ENCODE assay signal across 1 cellular context in genomic region chr14:33359288-33359881, GRCh38.
TF ChIP-seq lines count a peak whose summit lies in the region.

No MANE protein-coding gene starts in this region.

TF ChIP-seq in K562, 482 proteins besides CTCF, POLR2A, EP300 and RAD21 (continued from another document and continues in another):
- TF ChIP-seq ZNF592 (IDR thresholded peaks at IDR 0.05) = no peak
- no peak for TF ChIP-seq E4F1 (CRISPR knock-in tag; IDR thresholded peaks at IDR 0.05; ENCODE audit: borderline replicate concordance)
- TF ChIP-seq ZNF316 (IDR thresholded peaks at IDR 0.05) = peak; percentile 45; the same call in 1 of the 2 replicates
- TF ChIP-seq MCM2 (IDR thresholded peaks at IDR 0.05; ENCODE audit: low read depth) = no peak
- TF ChIP-seq LEF1 (IDR thresholded peaks at IDR 0.05) = peak; percentile 67
- TF ChIP-seq PRDM10 (IDR thresholded peaks at IDR 0.05; ENCODE audit: partially characterized antibody) = peak; percentile 90
- TF ChIP-seq NELFE (IDR thresholded peaks at IDR 0.05; ENCODE audit: insufficient read depth, insufficient read length) = no peak
- TF ChIP-seq KLF16 (IDR thresholded peaks at IDR 0.05) = no peak
- no peak for TF ChIP-seq ZNF785 (CRISPR knock-in tag; IDR thresholded peaks at IDR 0.05)
- no peak for TF ChIP-seq ZNF444 (CRISPR knock-in tag; IDR thresholded peaks at IDR 0.05)
- TF ChIP-seq ZNF699 (CRISPR knock-in tag; IDR thresholded peaks at IDR 0.05; ENCODE audit: insufficient replicate concordance) = no peak
- TF ChIP-seq KAT8 (IDR thresholded peaks at IDR 0.05; ENCODE audit: low read depth) = no peak
- TF ChIP-seq MGA (IDR thresholded peaks at IDR 0.05) = no peak
- TF ChIP-seq ATF7 (IDR thresholded peaks at IDR 0.05) = peak; percentile 32; the same call in 1 of the 2 replicates
- no peak for TF ChIP-seq TCF15 (CRISPR knock-in tag; IDR thresholded peaks at IDR 0.05)
- no peak for TF ChIP-seq SOX6 (IDR thresholded peaks at IDR 0.05)
- TF ChIP-seq FOXO4 (CRISPR knock-in tag; IDR thresholded peaks at IDR 0.05) = no peak
- no peak for TF ChIP-seq ZNF134 (CRISPR knock-in tag; conservative IDR thresholded peaks at IDR 0.05)
- no peak for TF ChIP-seq CTCFL (IDR thresholded peaks at IDR 0.05; ENCODE audit: borderline replicate concordance, insufficient read depth, low read depth, low read length, poor library complexity, severe bottlenecking)
- TF ChIP-seq SREBF1 (IDR thresholded peaks at IDR 0.05; ENCODE audit: borderline replicate concordance, low read depth, low read length) = no peak
- 0 out of 2 replicates have a peak, but pooled peaks have one; percentile 29 for TF ChIP-seq ZKSCAN8 (CRISPR knock-in tag; IDR thresholded peaks at IDR 0.05)
- TF ChIP-seq RUNX1 (IDR thresholded peaks at IDR 0.05; ENCODE audit: low read depth) = no peak
- peak; percentile 44 for TF ChIP-seq NFE2 (IDR thresholded peaks at IDR 0.05; ENCODE audit: low read depth)
- no peak for TF ChIP-seq CXXC5 (CRISPR knock-in tag; IDR thresholded peaks at IDR 0.05)
- TF ChIP-seq EWSR1 (IDR thresholded peaks at IDR 0.05; ENCODE audit: borderline replicate concordance, low read depth, partially characterized antibody) = no peak
- TF ChIP-seq ZNF12 (CRISPR knock-in tag; IDR thresholded peaks at IDR 0.05) = peak; percentile 98
- no peak for TF ChIP-seq ARID1B (IDR thresholded peaks at IDR 0.05)
- TF ChIP-seq POLR3A (IDR thresholded peaks at IDR 0.05; ENCODE audit: borderline replicate concordance, extremely low read depth, insufficient read depth, insufficient read length) = no peak
- no peak for TF ChIP-seq HMG20B (CRISPR knock-in tag; IDR thresholded peaks at IDR 0.05)
- TF ChIP-seq LARP7 (IDR thresholded peaks at IDR 0.05) = no peak
